1 cellular context compared by ENCODE assay signal in genomic region chr17:16040710-16041251, GRCh38.
TF ChIP-seq lines count a peak whose summit lies in the region.

No MANE protein-coding gene starts in this region.

TF ChIP-seq in liver, 16 proteins besides CTCF, POLR2A, EP300 and RAD21 (continued from another document):
- TF ChIP-seq, protein P1, sequence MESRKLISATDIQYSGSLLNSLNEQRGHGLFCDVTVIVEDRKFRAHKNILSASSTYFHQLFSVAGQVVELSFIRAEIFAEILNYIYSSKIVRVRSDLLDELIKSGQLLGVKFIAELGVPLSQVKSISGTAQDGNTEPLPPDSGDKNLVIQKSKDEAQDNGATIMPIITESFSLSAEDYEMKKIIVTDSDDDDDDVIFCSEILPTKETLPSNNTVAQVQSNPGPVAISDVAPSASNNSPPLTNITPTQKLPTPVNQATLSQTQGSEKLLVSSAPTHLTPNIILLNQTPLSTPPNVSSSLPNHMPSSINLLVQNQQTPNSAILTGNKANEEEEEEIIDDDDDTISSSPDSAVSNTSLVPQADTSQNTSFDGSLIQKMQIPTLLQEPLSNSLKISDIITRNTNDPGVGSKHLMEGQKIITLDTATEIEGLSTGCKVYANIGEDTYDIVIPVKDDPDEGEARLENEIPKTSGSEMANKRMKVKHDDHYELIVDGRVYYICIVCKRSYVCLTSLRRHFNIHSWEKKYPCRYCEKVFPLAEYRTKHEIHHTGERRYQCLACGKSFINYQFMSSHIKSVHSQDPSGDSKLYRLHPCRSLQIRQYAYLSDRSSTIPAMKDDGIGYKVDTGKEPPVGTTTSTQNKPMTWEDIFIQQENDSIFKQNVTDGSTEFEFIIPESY (IDR thresholded peaks at IDR 0.05), result peak; percentile 67
